ENCODE assay signal across 8 cellular contexts in the genomic region with DNA sequence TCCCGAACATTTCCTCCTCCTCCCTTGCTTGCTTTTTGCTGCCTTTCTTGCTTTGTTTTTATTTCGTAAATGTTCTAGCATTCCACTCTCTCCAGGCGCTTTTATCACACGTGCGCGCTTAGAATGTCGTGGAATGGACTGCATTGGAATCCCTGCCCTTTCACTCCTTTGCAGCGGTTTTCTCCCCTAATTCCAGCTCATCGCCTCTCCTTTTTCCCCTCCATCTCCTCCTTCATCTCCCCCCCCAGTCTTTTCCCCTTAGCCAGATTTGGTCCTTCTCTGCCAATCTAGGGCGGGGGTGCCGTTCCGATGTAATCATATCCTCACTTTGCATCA. TPM values are rescaled to one million over a fixed set of nuclear protein-coding genes. Genes with fewer than 3 reads are reported as not detected.
A peak's percentile ranks its signal among the peaks of the same experiment; 100 is the strongest.
DNase-seq lines count a peak whose midpoint lies in the region; ATAC-seq, FAIRE-seq and TF ChIP-seq lines count a peak whose summit lies in the region.

No MANE protein-coding gene starts in this region.

- dilution Hi-C loops in endothelial cell of umbilical vein (cut with MboI; ENCODE audit: extremely low pct_ligation_motif_present, low sequenced_read_pairs): no loop called here

- peak overlapping the region; percentile 93 for H3K27ac ChIP-seq in CD4-positive, CD25-positive, alpha-beta regulatory T cell (ENCODE audit: insufficient read depth, low read length, poor library complexity, severe bottlenecking)
- H3K27ac ChIP-seq in OCI-LY7 (ENCODE audit: low read depth, low read length, poor library complexity, severe bottlenecking) (peak overlapping the region; percentile 75), endothelial cell of umbilical vein (ENCODE audit: insufficient read depth, low read depth, low read length) (peak overlapping the region; percentile 58)

- H3K9me3 Mint-ChIP-seq in CD4-positive, CD25-positive, alpha-beta regulatory T cell: peaks cover 0 to 7% (median 0%) of the 10 kb centered on the region in 7 donors

- DNase-seq in CD4-positive, CD25-positive, alpha-beta regulatory T cell: no peak
- DNase-seq in OCI-LY7 (ENCODE audit: low spot score): peak; percentile 8
- DNase-seq in endothelial cell of umbilical vein (ENCODE audit: low read depth, low spot score): no peak
- DNase-seq in epidermal melanocyte (ENCODE audit: insufficient read length, low spot score): no peak
- DNase-seq in stimulated activated CD4-positive, alpha-beta T cell treated with anti-CD3 and anti-CD28 coated beads, Interleukin-4, amount 100 ng/mL, for 24 hours: no peak
- DNase-seq in NCI-H1048 (lab: John Stamatoyannopoulos, UW): no peak

- H3K4me2 ChIP-seq in OCI-LY7 (ENCODE audit: low read length) (peak overlapping the region; percentile 94), endothelial cell of umbilical vein (ENCODE audit: insufficient read depth, low read length) (peak overlapping the region; percentile 95)

- no peak for ATAC-seq in CD4-positive, CD25-positive, alpha-beta regulatory T cell (ENCODE audit: low read depth in 2 of 2)
- no peak for ATAC-seq in GM21423 (IDR thresholded peaks at IDR 0.05; ENCODE audit: unreplicated experiment)

- H3K27me3 Mint-ChIP-seq in CD4-positive, CD25-positive, alpha-beta regulatory T cell: no peaks in the 10 kb centered on the region

- no peaks in the 10 kb centered on the region for H3K9me2 ChIP-seq in OCI-LY7 (ENCODE audit: insufficient read depth, low read length)

- BruUV-seq in OCI-LY7 (replicated peaks; lab: Mats Ljungman, UMichigan) (no TSS peak), endothelial cell of umbilical vein (replicated peaks; lab: Mats Ljungman, UMichigan) (no TSS peak)

- H3K27me3 ChIP-seq in CD4-positive, CD25-positive, alpha-beta regulatory T cell (ENCODE audit: control insufficient read depth, insufficient read depth, low read length): no peaks in the 10 kb centered on the region
- H3K27me3 ChIP-seq in endothelial cell of umbilical vein (ENCODE audit: control insufficient read depth in 2 of 2, insufficient read depth in 2 of 2, low read length in 2 of 2): no peaks in the 10 kb centered on the region
- H3K27me3 ChIP-seq in neuron (ENCODE audit: insufficient read depth, low read length): no peaks in the 10 kb centered on the region

- H3K9me1 ChIP-seq in endothelial cell of umbilical vein (replicated peaks; ENCODE audit: control insufficient read depth, extremely low read depth, insufficient read depth, low read length): no peaks in the 10 kb centered on the region

- peak overlapping the region; percentile 99 for H3K4me3 ChIP-seq in CD4-positive, CD25-positive, alpha-beta regulatory T cell (ENCODE audit: low read depth, low read length)
- peak overlapping the region; percentile 78 for H3K4me3 ChIP-seq in OCI-LY7 (ENCODE audit: low read depth, low read length, poor library complexity, severe bottlenecking)
- peak overlapping the region; percentile 56 to 89 (median 59) for H3K4me3 ChIP-seq in endothelial cell of umbilical vein (replicated peaks in 1 of 3; ENCODE audit: insufficient read depth in 1 of 3, low read depth in 1 of 3, low read length in 3 of 3)
- H3K4me3 ChIP-seq in neuron (ENCODE audit: low read length): peak overlapping the region; percentile 91

- CTCF ChIA-PET in OCI-LY7 (lab: Charles Lee; ENCODE audit: unreplicated experiment): no interaction called here
- CTCF ChIA-PET in endothelial cell of umbilical vein (lab: Charles Lee): interaction anchor here (0.7 to 1.4 kb wide), 2 partner anchors 10 to 16 kb away, joined by 3 to 4 read pairs; no protein-coding TSS in a partner anchor

- intact Hi-C loops in OCI-LY7 (cut with micrococcal nuclease; ENCODE audit: unreplicated experiment) (loop anchor here (1.0 to 2.0 kb wide), 3 partner anchors 8 to 465 kb away; a partner anchor contains a TSS), endothelial cell of umbilical vein (cut with micrococcal nuclease) (loop anchor here (2.0 to 5.0 kb wide), 2 partner anchors 41 to 79 kb away; no protein-coding TSS in a partner anchor)

- TF ChIP-seq CTCF in OCI-LY7 (conservative IDR thresholded peaks at IDR 0.05; ENCODE audit: low read length): no peak
- no peak for TF ChIP-seq CTCF in endothelial cell of umbilical vein (IDR thresholded peaks at IDR 0.05; ENCODE audit: extremely low read depth in 1 of 2, insufficient read depth in 1 of 2, low read depth in 1 of 2, low read length in 2 of 2)

- H4K20me1 ChIP-seq in OCI-LY7 (ENCODE audit: insufficient read depth, low read length): peaks cover 20% of the 10 kb centered on the region
- H4K20me1 ChIP-seq in endothelial cell of umbilical vein (replicated peaks; ENCODE audit: control insufficient read depth, extremely low read depth, insufficient read depth, low read length): peaks cover 7% of the 10 kb centered on the region

- peak overlapping the region; percentile 82 for H3K9ac ChIP-seq in endothelial cell of umbilical vein (replicated peaks; ENCODE audit: extremely low read depth, insufficient read depth, low read length)

- peak overlapping the region; percentile 98 to 99 (median 99) for H3K27ac Mint-ChIP-seq in CD4-positive, CD25-positive, alpha-beta regulatory T cell

- H3K36me3 ChIP-seq in CD4-positive, CD25-positive, alpha-beta regulatory T cell (ENCODE audit: control insufficient read depth, insufficient read depth, low read length): peaks cover 8% of the 10 kb centered on the region
- H3K36me3 ChIP-seq in OCI-LY7 (ENCODE audit: insufficient read depth, low read length) (peaks cover 42% of the 10 kb centered on the region), endothelial cell of umbilical vein (ENCODE audit: control insufficient read depth in 2 of 2, extremely low read depth in 1 of 2, insufficient read depth in 2 of 2, low read length in 2 of 2) (no peaks in the 10 kb centered on the region), neuron (ENCODE audit: insufficient read depth, low read length) (peaks cover 6% of the 10 kb centered on the region)

- peaks cover 8 to 40% (median 17%) of the 10 kb centered on the region in 4 donors for H3K4me1 Mint-ChIP-seq in CD4-positive, CD25-positive, alpha-beta regulatory T cell

- POLR2A ChIA-PET in OCI-LY7 (lab: Charles Lee): interaction anchor here (0.7 to 1.8 kb wide), 5 partner anchors 9 to 238 kb away, joined by 3 to 5 read pairs (median 3); a partner anchor contains a TSS
- POLR2A ChIA-PET in endothelial cell of umbilical vein (lab: Charles Lee): interaction anchor here (1.5 kb wide), 1 partner anchor 9 kb away, joined by 5 read pairs; no protein-coding TSS in a partner anchor

- peak overlapping the region; percentile 94 to 100 (median 98) for H3K4me3 Mint-ChIP-seq in CD4-positive, CD25-positive, alpha-beta regulatory T cell

- peak; percentile 24 for FAIRE-seq in endothelial cell of umbilical vein (lab: Jason Lieb, UNC)

- no peaks in the 10 kb centered on the region for H3K9me3 ChIP-seq in CD4-positive, CD25-positive, alpha-beta regulatory T cell (ENCODE audit: control insufficient read depth in 2 of 2, low read length in 2 of 2)
- H3K9me3 ChIP-seq in OCI-LY7 (ENCODE audit: low read length) (no peaks in the 10 kb centered on the region), endothelial cell of umbilical vein (replicated peaks; ENCODE audit: control insufficient read depth, insufficient read depth, low read length) (no peaks in the 10 kb centered on the region), neuron (ENCODE audit: low read length) (no peaks in the 10 kb centered on the region)

- peaks cover 17% of the 10 kb centered on the region for H3K4me1 ChIP-seq in CD4-positive, CD25-positive, alpha-beta regulatory T cell (ENCODE audit: control insufficient read depth, insufficient read depth, low read length, poor library complexity, severe bottlenecking)
- peaks cover 29% of the 10 kb centered on the region for H3K4me1 ChIP-seq in OCI-LY7 (ENCODE audit: insufficient read depth, low read length, poor library complexity, severe bottlenecking)
- H3K4me1 ChIP-seq in endothelial cell of umbilical vein (ENCODE audit: control insufficient read depth, extremely low read depth, insufficient read depth, low read length): peaks cover 13% of the 10 kb centered on the region
- peaks cover 13% of the 10 kb centered on the region for H3K4me1 ChIP-seq in neuron (ENCODE audit: insufficient read depth, low read length)

- no peak for TF ChIP-seq POLR2A in endothelial cell of umbilical vein (IDR thresholded peaks at IDR 0.05; ENCODE audit: low read depth, low read length)

- H3K36me3 Mint-ChIP-seq in CD4-positive, CD25-positive, alpha-beta regulatory T cell: peaks cover 9% of the 10 kb centered on the region

- peak overlapping the region; percentile 42; the same call in 1 of the 2 replicates for H2AFZ ChIP-seq in OCI-LY7 (ENCODE audit: low read length)
- H2AFZ ChIP-seq in endothelial cell of umbilical vein (ENCODE audit: low read depth, low read length): no peak overlapping the region
- no peak overlapping the region for H2AFZ ChIP-seq in neuron (ENCODE audit: low read depth, low read length)

- H3K79me2 ChIP-seq in OCI-LY7 (ENCODE audit: insufficient read depth, low read depth, low read length) (peaks cover 56% of the 10 kb centered on the region), endothelial cell of umbilical vein (ENCODE audit: control insufficient read depth, insufficient read depth, low read length) (peaks cover 53% of the 10 kb centered on the region)

RNA-seq across cellular contexts. Expression of a gene that starts 0.6 kb away (rescaled TPM):
- 557 TPM for total RNA-seq in CD4-positive, CD25-positive, alpha-beta regulatory T cell
- 10 to 100 TPM; 27.7 to 45.3 (median 37.0) TPM for polyA plus RNA-seq in CD4-positive, CD25-positive, alpha-beta regulatory T cell
- 160 and 185 TPM in 2 replicates for total RNA-seq in OCI-LY7 (2014; rRNA removed; shearing (Covaris generic))
- total RNA-seq in OCI-LY7 (2022) (291 and 387 TPM in 2 replicates), endothelial cell of umbilical vein (128 and 129 TPM in 2 replicates)
- polyA plus RNA-seq in endothelial cell of umbilical vein: 136 and 141 TPM in 2 replicates
- 23.4 and 42.5 TPM in 2 replicates for polyA plus RNA-seq in endothelial cell of umbilical vein (2011; cell fraction: cytosol; rRNA removed)
- polyA plus RNA-seq in endothelial cell of umbilical vein (2011; cell fraction: nucleus; rRNA removed): 1,263 and 1,401 TPM in 2 replicates
- 67.4 and 68.3 TPM in 2 replicates for polyA plus RNA-seq in endothelial cell of umbilical vein (2012)
- polyA minus RNA-seq in endothelial cell of umbilical vein: 345 and 387 TPM in 2 replicates
- polyA minus RNA-seq in endothelial cell of umbilical vein (2011; cell fraction: cytosol; rRNA and poly(A)+ RNA removed): 104 TPM
- polyA minus RNA-seq in endothelial cell of umbilical vein (2011; cell fraction: nucleus; rRNA and poly(A)+ RNA removed): 377 and 573 TPM in 2 replicates

RNA-seq across cellular contexts. Expression of a gene that starts 44.8 kb away (rescaled TPM):
- 3.7 TPM for total RNA-seq in CD4-positive, CD25-positive, alpha-beta regulatory T cell
- under 1 TPM; 0.20 to 0.65 (median 0.49) TPM for polyA plus RNA-seq in CD4-positive, CD25-positive, alpha-beta regulatory T cell
- total RNA-seq in OCI-LY7 (2014; rRNA removed; shearing (Covaris generic)): 2.0 and 2.1 TPM in 2 replicates
- total RNA-seq in OCI-LY7 (2022) (3.9 and 4.2 TPM in 2 replicates), endothelial cell of umbilical vein (2.3 and 4.0 TPM in 2 replicates)
- 0.92 and 1.0 TPM in 2 replicates for polyA plus RNA-seq in endothelial cell of umbilical vein
- 0.39 and 0.56 TPM in 2 replicates for polyA plus RNA-seq in endothelial cell of umbilical vein (2011; cell fraction: cytosol; rRNA removed)
- 6.8 and 6.9 TPM in 2 replicates for polyA plus RNA-seq in endothelial cell of umbilical vein (2011; cell fraction: nucleus; rRNA removed)
- 0.71 and 0.79 TPM in 2 replicates for polyA plus RNA-seq in endothelial cell of umbilical vein (2012)
- 2.1 and 2.9 TPM in 2 replicates for polyA minus RNA-seq in endothelial cell of umbilical vein
- not detected for polyA minus RNA-seq in endothelial cell of umbilical vein (2011; cell fraction: cytosol; rRNA and poly(A)+ RNA removed)
- polyA minus RNA-seq in endothelial cell of umbilical vein (2011; cell fraction: nucleus; rRNA and poly(A)+ RNA removed): 3.4 and 3.5 TPM in 2 replicates
